ENCODE assay signal across 10 cellular contexts in genomic region chr2:241867776-241868420, GRCh38. TPM values are rescaled to one million over a fixed set of nuclear protein-coding genes. Genes with fewer than 3 reads are reported as not detected.
DNase-seq lines count a peak whose midpoint lies in the region; ATAC-seq lines count a peak whose summit lies in the region.
"Had no signal": no experiment of that assay in that cellular context is flagged by ENCODE, and none has a peak within 500 bp of the region (broad histone marks: within the 10 kb centered on the region; RNA-seq: fewer than 3 reads in every experiment).

No MANE protein-coding gene starts in this region.

- ATAC-seq in HG03457 (IDR thresholded peaks at IDR 0.05; ENCODE audit: unreplicated experiment): no peak
- no peak for ATAC-seq in HG03354 (IDR thresholded peaks at IDR 0.05; ENCODE audit: poor library complexity, severe bottlenecking, unreplicated experiment)

- peak; percentile 81 for DNase-seq in NCI-H1694 (lab: John Stamatoyannopoulos, UW)
- DNase-seq in activated CD4-positive, alpha-beta memory T cell treated with anti-CD3 and anti-CD28 coated beads, Interleukin-2, amount 10 ng/mL, durations not matched to agents 7 days and 5 days: peak; percentile 48
- DNase-seq in central memory CD4-positive, alpha-beta T cell: peak; percentile 27
- peak; percentile 58 for DNase-seq in stimulated activated CD8-positive, alpha-beta memory T cell treated with anti-CD3 and anti-CD28 coated beads, Interleukin-4, amount 100 ng/mL, for 24 hours (ENCODE audit: low read depth)
- DNase-seq in NCI-H1105 (lab: John Stamatoyannopoulos, UW): no peak
- no peak for DNase-seq in epidermal melanocyte (ENCODE audit: insufficient read length, low spot score)

- H3K9me3 Mint-ChIP-seq in activated CD4-positive, alpha-beta memory T cell treated with anti-CD3 and anti-CD28 coated beads, Interleukin-2, amount 10 ng/mL, durations not matched to agents 7 days and 5 days: peaks cover 8% of the 10 kb centered on the region

- CTCF ChIA-PET in activated CD4-positive, alpha-beta memory T cell treated with anti-CD3 and anti-CD28 coated beads, Interleukin-2, amount 10 ng/mL, durations not matched to agents 7 days and 5 days (lab: Charles Lee): interaction anchor here (1.1 to 1.7 kb wide), 3 partner anchors 11 to 181 kb away, joined by 3 to 11 read pairs (median 3); partner anchors contain the start of gene DTYMK

- H3K36me3 Mint-ChIP-seq in activated CD4-positive, alpha-beta memory T cell treated with anti-CD3 and anti-CD28 coated beads, Interleukin-2, amount 10 ng/mL, durations not matched to agents 7 days and 5 days (ENCODE audit: low read depth): peaks cover 22% of the 10 kb centered on the region

- POLR2A ChIA-PET in activated CD4-positive, alpha-beta memory T cell treated with anti-CD3 and anti-CD28 coated beads, Interleukin-2, amount 10 ng/mL, durations not matched to agents 7 days and 5 days (lab: Charles Lee): interaction anchor here (1.5 to 2.2 kb wide), 6 partner anchors 9 to 553 kb away, joined by 3 to 16 read pairs (median 8); partner anchors contain the start of genes D2HGDH, DTYMK, HDLBP and ING5

- peaks cover 25% of the 10 kb centered on the region for H3K27me3 Mint-ChIP-seq in activated CD4-positive, alpha-beta memory T cell treated with anti-CD3 and anti-CD28 coated beads, Interleukin-2, amount 10 ng/mL, durations not matched to agents 7 days and 5 days

- no peak overlapping the region for H3K4me3 Mint-ChIP-seq in activated CD4-positive, alpha-beta memory T cell treated with anti-CD3 and anti-CD28 coated beads, Interleukin-2, amount 10 ng/mL, durations not matched to agents 7 days and 5 days

- H3K27ac Mint-ChIP-seq in activated CD4-positive, alpha-beta memory T cell treated with anti-CD3 and anti-CD28 coated beads, Interleukin-2, amount 10 ng/mL, durations not matched to agents 7 days and 5 days: no peak overlapping the region

- peaks cover 64% of the 10 kb centered on the region for H3K4me1 Mint-ChIP-seq in activated CD4-positive, alpha-beta memory T cell treated with anti-CD3 and anti-CD28 coated beads, Interleukin-2, amount 10 ng/mL, durations not matched to agents 7 days and 5 days

RNA-seq across cellular contexts. Expression of gene RTP5, which starts 1.6 kb away (rescaled TPM):
- total RNA-seq in activated CD4-positive, alpha-beta memory T cell treated with anti-CD3 and anti-CD28 coated beads, Interleukin-2, amount 10 ng/mL, durations not matched to agents 7 days and 5 days: under 1 TPM in 1 of 2 experiments, not detected in 1; 0.13 TPM
- total RNA-seq: LHCN-M2, RPMI7951 had no signal

RNA-seq across cellular contexts. Expression of gene PDCD1, which starts 9.2 kb away (rescaled TPM):
- total RNA-seq in activated CD4-positive, alpha-beta memory T cell treated with anti-CD3 and anti-CD28 coated beads, Interleukin-2, amount 10 ng/mL, durations not matched to agents 7 days and 5 days: 10 to 100 TPM; 17.2 to 17.9 TPM
- total RNA-seq: LHCN-M2, RPMI7951 had no signal

RNA-seq across cellular contexts. Expression of gene NEU4, which starts 58.9 kb away (rescaled TPM):
- total RNA-seq in activated CD4-positive, alpha-beta memory T cell treated with anti-CD3 and anti-CD28 coated beads, Interleukin-2, amount 10 ng/mL, durations not matched to agents 7 days and 5 days: under 1 TPM; 0.38 to 0.43 TPM
- total RNA-seq: LHCN-M2, RPMI7951 had no signal

Comparison
In these comparisons a context has a peak if more than half of its experiments do, and no peak if none do; other contexts are left out.
1. DNase-seq: peak in NCI-H1694 (single experiment), activated CD4-positive, alpha-beta memory T cell treated with anti-CD3 and anti-CD28 coated beads, Interleukin-2, amount 10 ng/mL, durations not matched to agents 7 days and 5 days (single experiment), central memory CD4-positive, alpha-beta T cell (single experiment) and stimulated activated CD8-positive, alpha-beta memory T cell treated with anti-CD3 and anti-CD28 coated beads, Interleukin-4, amount 100 ng/mL, for 24 hours (single experiment); none in NCI-H1105 (single experiment) and epidermal melanocyte (single experiment).